Comparison of ENCODE assay signal across 1 cellular context in the genomic region with DNA sequence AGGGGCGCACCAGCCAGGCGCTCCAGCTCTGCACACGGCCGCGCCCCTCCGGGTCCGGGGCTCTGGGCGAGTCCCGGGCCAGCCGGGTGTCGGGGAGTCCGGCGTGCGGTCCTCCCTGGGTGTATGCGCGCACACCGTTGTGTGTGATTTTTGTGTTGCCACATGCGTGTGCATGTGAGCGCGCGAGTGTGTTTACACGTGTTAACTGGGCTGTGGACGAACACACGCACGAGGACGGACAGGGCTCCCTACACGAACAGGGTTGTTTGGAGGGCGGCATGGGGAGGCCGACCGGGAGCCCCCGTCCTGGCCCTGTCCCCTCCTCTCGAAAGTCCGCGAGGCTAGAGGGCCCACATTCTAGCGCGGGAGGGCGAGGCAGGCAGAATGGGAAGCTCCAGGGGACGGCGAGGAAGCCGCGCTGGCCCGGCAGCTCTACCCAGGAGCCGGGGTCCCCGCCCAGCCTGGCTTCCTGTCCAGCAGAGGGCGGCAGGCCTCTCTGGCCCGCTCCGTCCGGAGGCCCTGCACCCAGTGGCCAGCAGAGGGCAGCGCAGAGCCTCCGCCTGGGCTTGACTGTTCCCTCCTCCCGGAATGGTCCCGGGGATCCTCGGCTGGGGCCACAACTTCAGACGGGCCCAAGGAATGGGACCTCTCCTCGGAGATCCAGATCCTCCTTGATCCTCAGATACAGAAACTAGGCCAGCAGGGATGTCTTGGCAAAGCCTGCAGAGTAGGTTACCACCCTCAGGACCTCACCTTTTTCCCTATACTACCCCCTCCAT.
TF ChIP-seq lines count a peak whose summit lies in the region.

No MANE protein-coding gene starts in this region.

TF ChIP-seq in HEK293, 187 proteins besides CTCF, POLR2A, EP300 and RAD21 (continued from another document and continues in another):
- TF ChIP-seq, protein P1, sequence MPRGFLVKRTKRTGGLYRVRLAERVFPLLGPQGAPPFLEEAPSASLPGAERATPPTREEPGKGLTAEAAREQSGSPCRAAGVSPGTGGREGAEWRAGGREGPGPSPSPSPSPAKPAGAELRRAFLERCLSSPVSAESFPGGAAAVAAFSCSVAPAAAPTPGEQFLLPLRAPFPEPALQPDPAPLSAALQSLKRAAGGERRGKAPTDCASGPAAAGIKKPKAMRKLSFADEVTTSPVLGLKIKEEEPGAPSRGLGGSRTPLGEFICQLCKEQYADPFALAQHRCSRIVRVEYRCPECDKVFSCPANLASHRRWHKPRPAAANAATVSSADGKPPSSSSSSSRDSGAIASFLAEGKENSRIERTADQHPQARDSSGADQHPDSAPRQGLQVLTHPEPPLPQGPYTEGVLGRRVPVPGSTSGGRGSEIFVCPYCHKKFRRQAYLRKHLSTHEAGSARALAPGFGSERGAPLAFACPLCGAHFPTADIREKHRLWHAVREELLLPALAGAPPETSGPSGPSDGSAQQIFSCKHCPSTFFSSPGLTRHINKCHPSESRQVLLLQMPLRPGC (tag by site-specific recombination; IDR thresholded peaks at IDR 0.05): no peak
- peak; percentile 48; the same call in 1 of the 2 replicates for TF ChIP-seq GLIS2 (tag by site-specific recombination; IDR thresholded peaks at IDR 0.05)
- TF ChIP-seq KLF10 (tag by site-specific recombination; IDR thresholded peaks at IDR 0.05): peak; percentile 30; the same call in 1 of the 2 replicates
- TF ChIP-seq ZNF157 (tag by site-specific recombination; IDR thresholded peaks at IDR 0.05): no peak
- peak; percentile 96 for TF ChIP-seq ZBTB20 (tag by site-specific recombination; IDR thresholded peaks at IDR 0.05)
- TF ChIP-seq ZNF843 (tag by site-specific recombination; IDR thresholded peaks at IDR 0.05): no peak
- no peak for TF ChIP-seq ZNF148 (tag by site-specific recombination; IDR thresholded peaks at IDR 0.05; ENCODE audit: borderline replicate concordance)
- TF ChIP-seq ZFP69B (tag by site-specific recombination; IDR thresholded peaks at IDR 0.05): peak; percentile 86
- no peak; the same call in 1 of the 2 replicates for TF ChIP-seq ZNF629 (tag by site-specific recombination; IDR thresholded peaks at IDR 0.05)
- no peak for TF ChIP-seq PRDM4 (tag by site-specific recombination; IDR thresholded peaks at IDR 0.05)
- no peak for TF ChIP-seq ZNF362 (tag by site-specific recombination; IDR thresholded peaks at IDR 0.05)
- peak; percentile 61 for TF ChIP-seq OSR2 (tag by site-specific recombination; IDR thresholded peaks at IDR 0.05)
- TF ChIP-seq ZNF658 (tag by site-specific recombination; IDR thresholded peaks at IDR 0.05): no peak
- peak; percentile 89 for TF ChIP-seq ZNF561 (tag by site-specific recombination; IDR thresholded peaks at IDR 0.05; ENCODE audit: borderline replicate concordance)
- TF ChIP-seq, protein P2, sequence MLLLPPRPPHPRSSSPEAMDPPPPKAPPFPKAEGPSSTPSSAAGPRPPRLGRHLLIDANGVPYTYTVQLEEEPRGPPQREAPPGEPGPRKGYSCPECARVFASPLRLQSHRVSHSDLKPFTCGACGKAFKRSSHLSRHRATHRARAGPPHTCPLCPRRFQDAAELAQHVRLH (tag by site-specific recombination; IDR thresholded peaks at IDR 0.05): no peak
- peak; percentile 96 for TF ChIP-seq ZNF335 (tag by site-specific recombination; conservative IDR thresholded peaks at IDR 0.05)
- TF ChIP-seq PRDM2 (tag by site-specific recombination; IDR thresholded peaks at IDR 0.05; ENCODE audit: borderline replicate concordance): 0 out of 2 replicates have a peak, but pooled peaks have one; percentile 28
- no peak for TF ChIP-seq ZNF530 (tag by site-specific recombination; IDR thresholded peaks at IDR 0.05; ENCODE audit: low read depth)
- TF ChIP-seq ZBTB7A (tag by site-specific recombination; IDR thresholded peaks at IDR 0.05; ENCODE audit: low read depth): peak; percentile 91
- TF ChIP-seq, protein P3, sequence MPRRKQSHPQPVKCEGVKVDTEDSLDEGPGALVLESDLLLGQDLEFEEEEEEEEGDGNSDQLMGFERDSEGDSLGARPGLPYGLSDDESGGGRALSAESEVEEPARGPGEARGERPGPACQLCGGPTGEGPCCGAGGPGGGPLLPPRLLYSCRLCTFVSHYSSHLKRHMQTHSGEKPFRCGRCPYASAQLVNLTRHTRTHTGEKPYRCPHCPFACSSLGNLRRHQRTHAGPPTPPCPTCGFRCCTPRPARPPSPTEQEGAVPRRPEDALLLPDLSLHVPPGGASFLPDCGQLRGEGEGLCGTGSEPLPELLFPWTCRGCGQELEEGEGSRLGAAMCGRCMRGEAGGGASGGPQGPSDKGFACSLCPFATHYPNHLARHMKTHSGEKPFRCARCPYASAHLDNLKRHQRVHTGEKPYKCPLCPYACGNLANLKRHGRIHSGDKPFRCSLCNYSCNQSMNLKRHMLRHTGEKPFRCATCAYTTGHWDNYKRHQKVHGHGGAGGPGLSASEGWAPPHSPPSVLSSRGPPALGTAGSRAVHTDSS (tag by site-specific recombination; IDR thresholded peaks at IDR 0.05): no peak
- peak; percentile 46 for TF ChIP-seq SP2 (tag by site-specific recombination; IDR thresholded peaks at IDR 0.05)
- no peak for TF ChIP-seq SCRT2 (tag by site-specific recombination; IDR thresholded peaks at IDR 0.05)
- no peak; the same call in 1 of the 2 replicates for TF ChIP-seq ZNF548 (tag by site-specific recombination; IDR thresholded peaks at IDR 0.05)
- TF ChIP-seq YY1 (tag by site-specific recombination; IDR thresholded peaks at IDR 0.05): no peak
- TF ChIP-seq, protein P4, sequence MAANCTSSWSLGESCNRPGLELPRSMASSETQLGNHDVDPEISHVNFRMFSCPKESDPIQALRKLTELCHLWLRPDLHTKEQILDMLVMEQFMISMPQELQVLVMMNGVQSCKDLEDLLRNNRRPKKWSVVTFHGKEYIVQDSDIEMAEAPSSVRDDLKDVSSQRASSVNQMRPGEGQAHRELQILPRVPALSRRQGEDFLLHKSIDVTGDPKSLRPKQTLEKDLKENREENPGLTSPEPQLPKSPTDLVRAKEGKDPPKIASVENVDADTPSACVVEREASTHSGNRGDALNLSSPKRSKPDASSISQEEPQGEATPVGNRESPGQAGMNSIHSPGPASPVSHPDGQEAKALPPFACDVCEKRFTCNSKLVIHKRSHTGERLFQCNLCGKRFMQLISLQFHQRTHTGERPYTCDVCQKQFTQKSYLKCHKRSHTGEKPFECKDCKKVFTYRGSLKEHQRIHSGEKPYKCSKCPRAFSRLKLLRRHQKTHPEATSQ (tag by site-specific recombination; IDR thresholded peaks at IDR 0.05): 0 out of 2 replicates have a peak, but pooled peaks have one; percentile 7
- peak; percentile 91 for TF ChIP-seq ZBTB48 (tag by site-specific recombination; IDR thresholded peaks at IDR 0.05)
- peak; percentile 95 for TF ChIP-seq ZNF692 (tag by site-specific recombination; IDR thresholded peaks at IDR 0.05)
- no peak for TF ChIP-seq ZNF221 (tag by site-specific recombination; IDR thresholded peaks at IDR 0.05; ENCODE audit: borderline replicate concordance)
- no peak for TF ChIP-seq GFI1B (tag by site-specific recombination; IDR thresholded peaks at IDR 0.05)
- TF ChIP-seq KLF9 (tag by site-specific recombination; IDR thresholded peaks at IDR 0.05; ENCODE audit: low read depth): peak; percentile 61
- no peak for TF ChIP-seq ZNF768 (tag by site-specific recombination; IDR thresholded peaks at IDR 0.05)
- peak; percentile 23; the same call in 1 of the 2 replicates for TF ChIP-seq REPIN1 (tag by site-specific recombination; IDR thresholded peaks at IDR 0.05; ENCODE audit: low read depth)
- no peak; the same call in 1 of the 2 replicates for TF ChIP-seq ZNF777 (tag by site-specific recombination; IDR thresholded peaks at IDR 0.05; ENCODE audit: borderline replicate concordance)
- no peak for TF ChIP-seq ZNF571 (tag by site-specific recombination; IDR thresholded peaks at IDR 0.05)
- TF ChIP-seq SALL2 (tag by site-specific recombination; IDR thresholded peaks at IDR 0.05; ENCODE audit: borderline replicate concordance): no peak
- TF ChIP-seq ZNF677 (tag by site-specific recombination; IDR thresholded peaks at IDR 0.05): peak; percentile 24; the same call in 1 of the 2 replicates
